ENCODE assay signal across 7 cellular contexts in the genomic region with DNA sequence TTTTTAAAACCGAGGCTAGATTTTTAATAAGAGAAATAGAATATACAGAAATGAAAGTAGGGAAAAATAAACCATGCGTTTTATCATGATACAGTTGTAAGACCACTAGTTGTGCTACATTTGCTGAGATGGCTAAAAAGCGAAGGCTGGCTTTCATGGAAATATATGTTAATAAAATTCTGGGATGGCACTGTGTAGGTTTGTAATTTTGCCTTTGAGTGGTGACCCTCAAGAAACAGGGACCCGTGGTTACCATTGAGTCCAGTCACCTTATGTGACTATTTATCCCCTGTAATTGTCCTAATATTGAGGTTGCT.
"Had no signal": no experiment of that assay in that cellular context is flagged by ENCODE, and none has a peak within 500 bp of the region (broad histone marks: within the 10 kb centered on the region; RNA-seq: fewer than 3 reads in every experiment).

No MANE protein-coding gene starts in this region.

- H3K27ac ChIP-seq: GM23248, HL-60 had no signal

- H3K9me3 ChIP-seq: HAP-1 had no signal

- DNase-seq: GM23248, GOT3, H7, HFFc6, KG1 had no signal

- H3K4me3 ChIP-seq: GM23248, HAP-1 had no signal

- H3K36me3 ChIP-seq: HAP-1 had no signal

- H2AFZ ChIP-seq: GM23248 had no signal

- H3K9ac ChIP-seq: GM23248 had no signal
